16 cellular contexts compared by ENCODE assay signal in the genomic region with DNA sequence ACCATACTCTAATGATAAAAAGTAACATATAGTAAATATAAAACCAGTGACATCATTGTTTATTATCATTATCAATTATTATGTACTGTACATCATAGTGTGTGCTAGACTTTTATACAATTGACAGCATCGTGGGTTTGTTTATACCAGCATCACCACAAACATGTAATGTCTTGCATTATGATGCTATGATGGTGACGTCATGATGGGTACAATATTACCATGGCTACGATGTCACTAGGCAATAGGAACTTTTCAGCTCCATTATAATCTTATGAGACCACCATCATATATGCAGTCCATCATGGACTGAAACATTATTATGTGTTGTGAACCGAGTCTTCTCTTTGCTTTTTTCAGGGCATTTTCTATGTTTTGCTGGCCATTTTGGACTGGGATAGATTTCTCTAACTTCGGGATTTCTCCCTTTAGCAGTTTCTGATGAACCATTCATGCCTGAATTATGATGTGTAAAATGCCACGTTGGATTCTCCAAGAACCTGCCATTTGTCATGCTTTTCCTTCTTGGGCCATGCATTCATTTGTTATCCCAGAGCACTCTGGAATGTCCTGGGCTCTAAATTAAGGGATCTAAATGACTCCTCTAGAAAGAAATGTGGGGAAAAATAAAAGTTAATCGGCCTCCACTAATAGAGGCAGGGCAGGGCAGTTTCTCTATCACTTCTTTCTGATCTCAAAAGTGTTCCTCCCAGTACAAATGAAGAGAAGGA.
DNase-seq lines count a peak whose midpoint lies in the region; ATAC-seq, FAIRE-seq and TF ChIP-seq lines count a peak whose summit lies in the region.
"Had no signal": no experiment of that assay in that cellular context is flagged by ENCODE, and none has a peak within 500 bp of the region (broad histone marks: within the 10 kb centered on the region; RNA-seq: fewer than 3 reads in every experiment).

No MANE protein-coding gene starts in this region.

- TF ChIP-seq EP300 in stomach (IDR thresholded peaks at IDR 0.05), result no peak

- TF ChIP-seq CTCF in fibroblast of the aortic adventitia (IDR thresholded peaks at IDR 0.05; ENCODE audit: insufficient read depth, low read length), result no peak
- no peak for TF ChIP-seq CTCF in stomach (IDR thresholded peaks at IDR 0.05)
- TF ChIP-seq CTCF in BE2C (IDR thresholded peaks at IDR 0.05; ENCODE audit: low read depth, low read length), result no peak
- no peak for TF ChIP-seq CTCF in pancreas (IDR thresholded peaks at IDR 0.05)

- FAIRE-seq in HTR-8/SVneo (lab: Jason Lieb, UNC), result peak; percentile 81
- no peak for FAIRE-seq in pancreas (lab: Jason Lieb, UNC)

- 77 to 89% (median 83%) methylated on average over 7 of the region's 7 CpGs for WGBS in stomach, 5 donors
- 60 to 79% methylated on average over 7 of the region's 7 CpGs for WGBS in pancreas, 2 donors

- no peaks in the 10 kb centered on the region for H3K9me3 ChIP-seq in stomach
- H3K9me3 ChIP-seq in BE2C, result no peaks in the 10 kb centered on the region
- no peaks in the 10 kb centered on the region for H3K9me3 ChIP-seq in pancreas

- intact Hi-C loops in stomach (cut with DNase I; ENCODE audit: low total_unique reads), result no loop called here
- intact Hi-C loops in pancreas (cut with DNase I), result no loop called here

- H3K27ac ChIP-seq in stomach (peak overlapping the region in 3 of 5 donors; percentile 12 to 68 (median 67)), pancreas (no peak overlapping the region)
- H3K27ac ChIP-seq: RWPE1 had no signal

- TF ChIP-seq POLR2A in stomach (IDR thresholded peaks at IDR 0.05), result no peak

- DNase-seq in EL (peak; percentile 25), HTR-8/SVneo (ENCODE audit: insufficient read length, low spot score) (no peak), fibroblast of the aortic adventitia (ENCODE audit: low read depth) (peak; percentile 21), stomach (no peak), iPS-NIHi11 (ENCODE audit: low spot score) (no peak), BE2C (no peak), pancreas (no peak)
- DNase-seq in activated CD4-positive, alpha-beta T cell treated with anti-CD3 and anti-CD28 coated beads for 1 hour, result no peak
- DNase-seq: CD8-positive, alpha-beta T cell; HCEC 1CT; MV-4-11; NCI-H1436 treated with DMSO at 0.1 percent for 48 hours; NCI-H2081 treated with DMSO at 0.1 percent for 48 hours; NCI-H526; NK-92 treated with Interleukin-12 subunit alpha and Interleukin-12 subunit beta, amount 100 ng/mL, for 24 hours had no signal

- H3K4me1 ChIP-seq in stomach, result peaks cover 0 to 8% (median 0%) of the 10 kb centered on the region in 4 donors
- no peaks in the 10 kb centered on the region for H3K4me1 ChIP-seq in BE2C
- H3K4me1 ChIP-seq in pancreas, result no peaks in the 10 kb centered on the region

- H3K27me3 ChIP-seq in stomach, result no peaks in the 10 kb centered on the region
- H3K27me3 ChIP-seq in BE2C, result no peaks in the 10 kb centered on the region
- no peaks in the 10 kb centered on the region for H3K27me3 ChIP-seq in pancreas

- H3K36me3 ChIP-seq in stomach (no peaks in the 10 kb centered on the region), BE2C (no peaks in the 10 kb centered on the region), pancreas (no peaks in the 10 kb centered on the region)

- no peak for ATAC-seq in pancreas
- ATAC-seq: CD8-positive, alpha-beta T cell had no signal

- H3K4me3 ChIP-seq in fibroblast of the aortic adventitia (ENCODE audit: low read depth, low read length), result no peak overlapping the region
- H3K4me3 ChIP-seq in stomach, result no peak overlapping the region
- no peak overlapping the region for H3K4me3 ChIP-seq in BE2C (ENCODE audit: low read depth, low read length)
- no peak overlapping the region for H3K4me3 ChIP-seq in pancreas

Comparison
In these comparisons a context has a peak if more than half of its experiments do, and no peak if none do; other contexts are left out.
1. DNase-seq: peak in EL (single experiment) and fibroblast of the aortic adventitia (single experiment); none in HTR-8/SVneo (single experiment), stomach (single experiment), activated CD4-positive, alpha-beta T cell treated with anti-CD3 and anti-CD28 coated beads for 1 hour (single experiment), iPS-NIHi11 (single experiment), BE2C (single experiment) and pancreas (0 of 6).
2. H3K27ac ChIP-seq: peak in stomach (3 of 5); none in pancreas (0 of 4).